ENCODE assay signal across 10 cellular contexts in genomic region chr1:160712525-160713080, GRCh38. TPM values are rescaled to one million over a fixed set of nuclear protein-coding genes. Genes with fewer than 3 reads are reported as not detected.
A peak's percentile ranks its signal among the peaks of the same experiment; 100 is the strongest.
DNase-seq lines count a peak whose midpoint lies in the region; ATAC-seq and TF ChIP-seq lines count a peak whose summit lies in the region.
"Not testable (repeated sequence)": the region's sequence is repeated elsewhere in the genome, so short reads cannot be mapped to it uniquely, and the experiment has no call there.
"Had no signal": no experiment of that assay in that cellular context is flagged by ENCODE, and none has a peak within 500 bp of the region (broad histone marks: within the 10 kb centered on the region; RNA-seq: fewer than 3 reads in every experiment).

No MANE protein-coding gene starts in this region.

- peak overlapping the region; percentile 89 for H3K4me3 ChIP-seq in CD8-positive, alpha-beta T cell (ENCODE audit: low read depth, low read length)
- not testable (repeated sequence) for H3K4me3 ChIP-seq in right cardiac atrium (ENCODE audit: low read length)

- H3K9me3 Mint-ChIP-seq in CD8-positive, alpha-beta T cell; stimulated activated memory B cell treated with anti-CD40 and anti-IgM and Interleukin-4, amounts not matched to agents 10 μg/mL and 1 μg/mL and 100 μg/mL, for 72 hours: not testable (repeated sequence)

- peak overlapping the region; percentile 76 for H3K27ac ChIP-seq in CD8-positive, alpha-beta T cell (ENCODE audit: low read depth, low read length)
- H3K27ac ChIP-seq in right cardiac atrium (ENCODE audit: low read length), result not testable (repeated sequence)

- TF ChIP-seq POLR2A in GM19193 (IDR thresholded peaks at IDR 0.05; ENCODE audit: extremely low read depth, insufficient read depth, insufficient read length), result peak; percentile 41

- 53% methylated on average over 5 of the region's 5 CpGs for WGBS in right cardiac atrium

- peaks cover 11% of the 10 kb centered on the region for H3K36me3 Mint-ChIP-seq in CD8-positive, alpha-beta T cell
- not testable (repeated sequence) for H3K36me3 Mint-ChIP-seq in stimulated activated memory B cell treated with anti-CD40 and anti-IgM and Interleukin-4, amounts not matched to agents 10 μg/mL and 1 μg/mL and 100 μg/mL, for 72 hours

- H3K36me3 ChIP-seq in CD8-positive, alpha-beta T cell (ENCODE audit: insufficient read depth, low read length), result not testable (repeated sequence)

- H3K9me3 ChIP-seq in CD8-positive, alpha-beta T cell (ENCODE audit: low read length); right cardiac atrium (ENCODE audit: control insufficient read depth, low read length): not testable (repeated sequence)

- H3K4me3 Mint-ChIP-seq in CD8-positive, alpha-beta T cell; stimulated activated memory B cell treated with anti-CD40 and anti-IgM and Interleukin-4, amounts not matched to agents 10 μg/mL and 1 μg/mL and 100 μg/mL, for 72 hours: not testable (repeated sequence)

- POLR2A ChIA-PET in CD8-positive, alpha-beta T cell (lab: Charles Lee), result interaction anchor here (0.7 to 3.1 kb wide), 8 partner anchors 9 to 72 kb away, joined by 3 to 11 read pairs (median 3); no protein-coding TSS in a partner anchor

- peak; percentile 21 for ATAC-seq in CD8-positive, alpha-beta T cell
- ATAC-seq in HG02623 (IDR thresholded peaks at IDR 0.05; ENCODE audit: unreplicated experiment), result peak; percentile 25
- peak; percentile 35 for ATAC-seq in HG03571 (IDR thresholded peaks at IDR 0.05; ENCODE audit: unreplicated experiment)
- peak; percentile 31 to 36 for ATAC-seq in right cardiac atrium
- peak; percentile 73 for ATAC-seq in stimulated activated memory B cell treated with anti-CD40 and anti-IgM and Interleukin-4, amounts not matched to agents 10 μg/mL and 1 μg/mL and 100 μg/mL, for 72 hours

- not testable (repeated sequence) for H3K27me3 ChIP-seq in CD8-positive, alpha-beta T cell (ENCODE audit: insufficient read depth, low read length); right cardiac atrium (ENCODE audit: control insufficient read depth, insufficient read depth)

- not testable (repeated sequence) for H3K27ac Mint-ChIP-seq in CD8-positive, alpha-beta T cell; stimulated activated memory B cell treated with anti-CD40 and anti-IgM and Interleukin-4, amounts not matched to agents 10 μg/mL and 1 μg/mL and 100 μg/mL, for 72 hours

- not testable (repeated sequence) for H3K27me3 Mint-ChIP-seq in CD8-positive, alpha-beta T cell (ENCODE audit: low read depth); stimulated activated memory B cell treated with anti-CD40 and anti-IgM and Interleukin-4, amounts not matched to agents 10 μg/mL and 1 μg/mL and 100 μg/mL, for 72 hours

- not testable (repeated sequence) for TF ChIP-seq CTCF in CD8-positive, alpha-beta T cell (IDR thresholded peaks at IDR 0.05)

- H3K4me1 ChIP-seq in CD8-positive, alpha-beta T cell (ENCODE audit: insufficient read depth, low read length), result peaks cover 49% of the 10 kb centered on the region
- H3K4me1 ChIP-seq in right cardiac atrium (ENCODE audit: control insufficient read depth, insufficient read depth, low read length), result not testable (repeated sequence)

- DNase-seq in CD8-positive, alpha-beta T cell, result peak in 5 of 7 experiments; percentile 25 to 62 (median 40)
- DNase-seq in T-helper 1 cell, result peak in 4 of 5 donors; percentile 30 to 82 (median 46)
- peak; percentile 59 to 60 for DNase-seq in activated T-cell treated with anti-CD3 and anti-CD28 coated beads, Interleukin-2, amount 50 U/mL, for 48 hours
- not testable (repeated sequence) for DNase-seq in right cardiac atrium

- CTCF ChIA-PET in CD8-positive, alpha-beta T cell (lab: Charles Lee), result interaction anchor here (0.7 to 7.1 kb wide), 10 partner anchors 13 to 238 kb away, joined by 3 to 87 read pairs (median 4); no protein-coding TSS in a partner anchor

- peaks cover 53% of the 10 kb centered on the region for H3K4me1 Mint-ChIP-seq in CD8-positive, alpha-beta T cell (ENCODE audit: low read depth)
- peaks cover 16% of the 10 kb centered on the region for H3K4me1 Mint-ChIP-seq in stimulated activated memory B cell treated with anti-CD40 and anti-IgM and Interleukin-4, amounts not matched to agents 10 μg/mL and 1 μg/mL and 100 μg/mL, for 72 hours

- intact Hi-C loops in CD8-positive, alpha-beta T cell (cut with DNase I, micrococcal nuclease), result loop anchor here (1.0 to 2.0 kb wide), 4 partner anchors 14 to 83 kb away; partner anchors contain the start of gene SLAMF7 (in 1 of the 2)
- intact Hi-C loops in right cardiac atrium (cut with DNase I), result not testable (repeated sequence)

RNA-seq across cellular contexts. Expression of gene CD48, which starts 1.0 kb away (rescaled TPM):
- 100 to 1,000 TPM; 397 to 399 TPM for total RNA-seq in CD8-positive, alpha-beta T cell
- total RNA-seq in right cardiac atrium, result 1 to 10 TPM in 2 of 4 donors, under 1 TPM in 2; 0.39 to 4.1 (median 1.8) TPM
- 0.93 TPM for polyA plus RNA-seq in right cardiac atrium
- total RNA-seq: bronchial epithelial cell, epithelial cell of proximal tubule had no signal

RNA-seq across cellular contexts. Expression of gene SLAMF7, which starts 26.4 kb away (rescaled TPM):
- 10 to 100 TPM; 13.3 to 14.8 TPM for total RNA-seq in CD8-positive, alpha-beta T cell
- 1 to 10 TPM in 1 of 4 donors, under 1 TPM in 3; 0.31 to 1.3 (median 0.46) TPM for total RNA-seq in right cardiac atrium
- polyA plus RNA-seq in right cardiac atrium, result 0.07 TPM

Comparison
In these comparisons a context has a peak if more than half of its experiments do, and no peak if none do; other contexts are left out.
1. ATAC-seq: peak in every context shown above with its lines; median percentile 73 in stimulated activated memory B cell treated with anti-CD40 and anti-IgM and Interleukin-4, amounts not matched to agents 10 μg/mL and 1 μg/mL and 100 μg/mL, for 72 hours; 35 in HG03571; 34 in right cardiac atrium; 25 in HG02623; 21 in CD8-positive, alpha-beta T cell.
2. RNA of gene CD48, which starts 1.0 kb away (total RNA-seq): 397 to 399 TPM in CD8-positive, alpha-beta T cell; 0.39 to 4.1 TPM in right cardiac atrium; every median in the first group is over 10 times any median in the second.
3. RNA of gene SLAMF7, which starts 26.4 kb away (total RNA-seq): 13.3 to 14.8 TPM in CD8-positive, alpha-beta T cell; 0.31 to 1.3 TPM in right cardiac atrium; every median in the first group is over 4 times any median in the second.